20 cellular contexts compared by ENCODE assay signal in genomic region chr2:37356299-37356698, GRCh38. TPM values are rescaled to one million over a fixed set of nuclear protein-coding genes. Genes with fewer than 3 reads are reported as not detected.
A peak's percentile ranks its signal among the peaks of the same experiment; 100 is the strongest.
DNase-seq lines count a peak whose midpoint lies in the region; ATAC-seq, FAIRE-seq and TF ChIP-seq lines count a peak whose summit lies in the region.
"Had no signal": no experiment of that assay in that cellular context is flagged by ENCODE, and none has a peak within 500 bp of the region (broad histone marks: within the 10 kb centered on the region; RNA-seq: fewer than 3 reads in every experiment).

No MANE protein-coding gene starts in this region.

- H3K9me3 Mint-ChIP-seq in GM23338 = no peaks in the 10 kb centered on the region
- H3K9me3 Mint-ChIP-seq: CD4-positive, alpha-beta memory T cell; H9; IgD-negative memory B cell had no signal

- H3K18ac ChIP-seq in mesenchymal stem cell (ENCODE audit: low read depth in 1 of 2, low read length in 2 of 2) = no peak overlapping the region

- CTCF ChIA-PET in K562 (lab: Yijun Ruan, JAX; ENCODE audit: low intra/inter-chr PET ratio) = no interaction called here

- no peaks in the 10 kb centered on the region for H3K79me1 ChIP-seq in mesenchymal stem cell (replicated peaks; ENCODE audit: low read length, poor library complexity, severe bottlenecking)

- H3K79me2 ChIP-seq in GM23338 (replicated peaks; ENCODE audit: insufficient read depth) (no peaks in the 10 kb centered on the region), OCI-LY3 (ENCODE audit: low read length) (no peaks in the 10 kb centered on the region), K562 (ENCODE audit: control insufficient read depth, insufficient read depth, low read length) (no peaks in the 10 kb centered on the region)

- H2AK5ac ChIP-seq in mesenchymal stem cell (ENCODE audit: low read length, severe bottlenecking) = no peak overlapping the region

- no TSS peak for BruUV-seq in K562 (replicated peaks; lab: Mats Ljungman, UMichigan)

- TF ChIP-seq RAD21 in K562 (CRISPR knock-in tag; conservative IDR thresholded peaks at IDR 0.05 in 1 of 2, IDR thresholded peaks at IDR 0.05 in 1 of 2) = no peak

- TF ChIP-seq EP300 in K562 (IDR thresholded peaks at IDR 0.05; ENCODE audit: low read length) (no peak), suprapubic skin (IDR thresholded peaks at IDR 0.05) (no peak)

- H3K4me3 ChIP-seq in GM23338 (no peak overlapping the region), OCI-LY3 (ENCODE audit: low read length) (peak overlapping the region; percentile 60), K562 (no peak overlapping the region), suprapubic skin (no peak overlapping the region), mesenchymal stem cell (ENCODE audit: insufficient read depth in 1 of 2, low read depth in 1 of 2, low read length in 2 of 2) (no peak overlapping the region)
- H3K4me3 ChIP-seq: A549 had no signal

- H3K4ac ChIP-seq in mesenchymal stem cell (ENCODE audit: low read depth in 1 of 2, low read length in 2 of 2) = no peak overlapping the region

- 0 out of 2 replicates have a peak overlapping the region, but pooled peaks have one; percentile 1 for H3K9ac ChIP-seq in OCI-LY3 (ENCODE audit: low read length)
- no peak overlapping the region for H3K9ac ChIP-seq in K562 (ENCODE audit: insufficient read depth in 1 of 2, low read depth in 2 of 2, low read length in 2 of 2)
- H3K9ac ChIP-seq in mesenchymal stem cell (ENCODE audit: low read length) = no peak overlapping the region

- POLR2A ChIA-PET in K562 (lab: Yijun Ruan, JAX) = no interaction called here

- H3K27me3 ChIP-seq in GM23338 (ENCODE audit: insufficient read depth) = no peaks in the 10 kb centered on the region
- peaks cover 75% of the 10 kb centered on the region for H3K27me3 ChIP-seq in OCI-LY3 (ENCODE audit: low read depth, low read length)
- H3K27me3 ChIP-seq in K562 (ENCODE audit: control insufficient read depth in 2 of 2, insufficient read depth in 2 of 2, low read length in 2 of 2) = peaks cover 21 to 28% of the 10 kb centered on the region in 2 experiments; a peak in 4 of 5 replicates
- no peaks in the 10 kb centered on the region for H3K27me3 ChIP-seq in suprapubic skin
- no peaks in the 10 kb centered on the region for H3K27me3 ChIP-seq in mesenchymal stem cell (ENCODE audit: control insufficient read depth in 1 of 2, insufficient read depth in 1 of 2, low read length in 2 of 2)

- intact Hi-C loops in K562 (cut with micrococcal nuclease) = no loop called here

- H2BK15ac ChIP-seq in mesenchymal stem cell (ENCODE audit: low read depth, poor library complexity, severe bottlenecking) = no peak overlapping the region

- H2BK12ac ChIP-seq in mesenchymal stem cell (ENCODE audit: low read length in 2 of 2) = no peak overlapping the region

- FAIRE-seq in K562 (lab: Jason Lieb, UNC) = no peak
- FAIRE-seq: GM12892, H1, HepG2 had no signal

- no peak overlapping the region for H3K4me3 Mint-ChIP-seq in GM23338
- H3K4me3 Mint-ChIP-seq: H9, IgD-negative memory B cell had no signal

- no peak overlapping the region for H3K27ac Mint-ChIP-seq in GM23338
- H3K27ac Mint-ChIP-seq: CD4-positive, alpha-beta memory T cell; IgD-negative memory B cell had no signal

- no peak overlapping the region for H2BK120ac ChIP-seq in mesenchymal stem cell (ENCODE audit: low read depth, low read length)

- H3K4me1 Mint-ChIP-seq in GM23338 = peaks cover 9% of the 10 kb centered on the region

- TF ChIP-seq POLR2A in K562 (conservative IDR thresholded peaks at IDR 0.05) (no peak), suprapubic skin (IDR thresholded peaks at IDR 0.05) (no peak)

- no peaks in the 10 kb centered on the region for H3K9me1 ChIP-seq in K562 (ENCODE audit: control insufficient read depth, insufficient read depth, low read length)

- H2AFZ ChIP-seq in GM23338 = 0 out of 2 replicates have a peak overlapping the region, but pooled peaks have one; percentile 1
- peak overlapping the region; percentile 66 for H2AFZ ChIP-seq in OCI-LY3 (ENCODE audit: low read depth, low read length)
- no peak overlapping the region for H2AFZ ChIP-seq in K562 (ENCODE audit: low read depth, low read length)
- no peak overlapping the region for H2AFZ ChIP-seq in mesenchymal stem cell (ENCODE audit: low read depth, low read length)

- no peaks in the 10 kb centered on the region; the same call in 1 of the 2 replicates for H3K9me3 ChIP-seq in OCI-LY3 (ENCODE audit: insufficient read depth, low read length)
- H3K9me3 ChIP-seq in K562 (replicated peaks; ENCODE audit: control insufficient read depth, insufficient read depth, low read depth, low read length) = no peaks in the 10 kb centered on the region
- no peaks in the 10 kb centered on the region for H3K9me3 ChIP-seq in suprapubic skin
- H3K9me3 ChIP-seq in mesenchymal stem cell (ENCODE audit: control insufficient read depth, low read length) = no peaks in the 10 kb centered on the region
- H3K9me3 ChIP-seq: A549 had no signal

- H4K8ac ChIP-seq in mesenchymal stem cell (ENCODE audit: low read length) = no peak overlapping the region

- H3K9me2 ChIP-seq in GM23338 (ENCODE audit: insufficient read depth) = no peaks in the 10 kb centered on the region

- H3K27me3 Mint-ChIP-seq in GM23338 (ENCODE audit: insufficient read depth, low read depth, poor library complexity) = peaks cover 6% of the 10 kb centered on the region

- no peaks in the 10 kb centered on the region for H3K36me3 Mint-ChIP-seq in GM23338 (ENCODE audit: low read depth)
- H3K36me3 Mint-ChIP-seq: CD4-positive, alpha-beta memory T cell had no signal

- H3F3A ChIP-seq in GM23338 (replicated peaks; ENCODE audit: low read depth) = no peaks in the 10 kb centered on the region

- H4K91ac ChIP-seq in mesenchymal stem cell (ENCODE audit: low read length) = no peak overlapping the region

- DNase-seq in GM23338 (ENCODE audit: low spot score) = peak; percentile 17
- DNase-seq in K562 (ENCODE audit: extremely low read depth in 1 of 4, low spot score in 3 of 4) = no peak
- DNase-seq in suprapubic skin (ENCODE audit: low spot score in 2 of 2) = no peak
- no peak for DNase-seq in mesenchymal stem cell
- DNase-seq: AML-193; CD4-positive, alpha-beta memory T cell; DMS153; DMS79; GDM1; H9 had no signal

- TF ChIP-seq CTCF in GM23338 (conservative IDR thresholded peaks at IDR 0.05; ENCODE audit: low read depth in 2 of 2) (no peak), OCI-LY3 (IDR thresholded peaks at IDR 0.05; ENCODE audit: low read depth, low read length) (no peak), K562 (IDR thresholded peaks at IDR 0.05 in 2 of 3, conservative IDR thresholded peaks at IDR 0.05 in 1 of 3; ENCODE audit: insufficient read depth in 2 of 3, low read depth in 1 of 3, low read length in 3 of 3) (no peak), suprapubic skin (IDR thresholded peaks at IDR 0.05) (no peak)

- H3K4me1 ChIP-seq in GM23338 (ENCODE audit: insufficient read depth) (peaks cover 5% of the 10 kb centered on the region; the same call in 1 of the 2 replicates), OCI-LY3 (ENCODE audit: low read length) (peaks cover 20% of the 10 kb centered on the region), K562 (replicated peaks in 1 of 2; ENCODE audit: control insufficient read depth in 2 of 2, insufficient read depth in 2 of 2, low read length in 2 of 2) (no peaks in the 10 kb centered on the region), suprapubic skin (peaks cover 2% of the 10 kb centered on the region), mesenchymal stem cell (ENCODE audit: control insufficient read depth, insufficient read depth, low read depth, low read length) (peaks cover 1% of the 10 kb centered on the region)

- H3K27ac ChIP-seq in GM23338 (ENCODE audit: low read depth) = no peak overlapping the region
- H3K27ac ChIP-seq in OCI-LY3 (ENCODE audit: low read length) = no peak overlapping the region
- H3K27ac ChIP-seq in K562 (ENCODE audit: extremely low read depth, low read depth, low read length) = no peak overlapping the region
- H3K27ac ChIP-seq in suprapubic skin = peak overlapping the region; percentile 37
- no peak overlapping the region for H3K27ac ChIP-seq in mesenchymal stem cell (ENCODE audit: low read length, poor library complexity, severe bottlenecking)
- H3K27ac ChIP-seq: 22Rv1, A549, C4-2B had no signal

- ATAC-seq in GM23338 (peak; percentile 86), K562 (no peak), GM18861 (IDR thresholded peaks at IDR 0.05; ENCODE audit: unreplicated experiment) (no peak), HG02678 (IDR thresholded peaks at IDR 0.05; ENCODE audit: unreplicated experiment) (no peak)
- ATAC-seq: A549, HepG2 had no signal

- H3K23ac ChIP-seq in mesenchymal stem cell (ENCODE audit: low read length in 2 of 2) = no peak overlapping the region

- H3K14ac ChIP-seq in mesenchymal stem cell (ENCODE audit: low read length in 2 of 2) = no peak overlapping the region

- H2BK5ac ChIP-seq in mesenchymal stem cell (ENCODE audit: low read depth, low read length, poor library complexity, severe bottlenecking) = no peak overlapping the region

- no peaks in the 10 kb centered on the region for H4K20me1 ChIP-seq in GM23338 (replicated peaks; ENCODE audit: insufficient read depth)
- peaks cover under 1% of the 10 kb centered on the region; the same call in 1 of the 2 replicates for H4K20me1 ChIP-seq in OCI-LY3 (ENCODE audit: insufficient read depth, low read length)
- no peaks in the 10 kb centered on the region for H4K20me1 ChIP-seq in K562 (replicated peaks; ENCODE audit: control insufficient read depth, insufficient read depth, low read length)

- H3K36me3 ChIP-seq in GM23338 (ENCODE audit: insufficient read depth) (no peaks in the 10 kb centered on the region), OCI-LY3 (replicated peaks; ENCODE audit: low read depth, low read length) (no peaks in the 10 kb centered on the region), K562 (ENCODE audit: control insufficient read depth, insufficient read depth, low read length) (no peaks in the 10 kb centered on the region), suprapubic skin (no peaks in the 10 kb centered on the region), mesenchymal stem cell (ENCODE audit: control insufficient read depth in 1 of 2, insufficient read depth in 2 of 2, low read depth in 1 of 2, low read length in 2 of 2) (no peaks in the 10 kb centered on the region)

- H3K4me2 ChIP-seq in GM23338 (no peak overlapping the region), OCI-LY3 (ENCODE audit: low read length) (peak overlapping the region; percentile 67), K562 (ENCODE audit: insufficient read depth, low read length) (no peak overlapping the region), mesenchymal stem cell (ENCODE audit: low read length, poor library complexity, severe bottlenecking) (no peak overlapping the region)
- H3K4me2 ChIP-seq: A549 had no signal

- in situ Hi-C loops in K562 (cut with MboI) = no loop called here

- WGBS in K562 (ENCODE audit: insufficient coverage, low coverage, missing lambda C conversion rate) = 1% methylated on average over 6 of the region's 6 CpGs
- 76% methylated on average over 6 of the region's 6 CpGs for WGBS in suprapubic skin
- 81% methylated on average over 6 of the region's 6 CpGs for WGBS in mesenchymal stem cell

RNA-seq across cellular contexts. Expression of gene QPCT, which starts 11.9 kb away (rescaled TPM):
- total RNA-seq in GM23338 (2014; rRNA removed; shearing (Covaris generic)) = 13.2 and 16.5 TPM in 2 replicates
- 12.1 and 13.2 TPM in 2 replicates for polyA plus RNA-seq in GM23338 (2016; fragmentation: Nextera tagmentation; extraction: Ambion mirVana)
- not detected in 2 replicates for total RNA-seq in K562 (2011; cell fraction: chromatin; rRNA removed; ENCODE audit: low replicate concordance)
- total RNA-seq in K562 (2011; cell fraction: nucleolus; rRNA removed) = not detected in 2 replicates
- not detected in 2 replicates for total RNA-seq in K562 (2011; cell fraction: nucleoplasm; rRNA removed)
- total RNA-seq in K562 (2014; rRNA removed) = not detected in 2 replicates
- not detected in 2 replicates for total RNA-seq in K562 (2014; rRNA removed; fragmentation: Illumina TruSeq; extraction: Trizol)
- not detected in 2 replicates for total RNA-seq in K562 (2015; rRNA removed; fragmentation: Illumina TruSeq; extraction: Trizol)
- total RNA-seq in K562 (2021) = not detected in 2 replicates
- polyA plus RNA-seq in K562 (2011; rRNA removed) = 0.07 TPM in 1 of 2 replicates, not detected in the other
- not detected in 2 replicates for polyA plus RNA-seq in K562 (2011; cell fraction: cytosol; rRNA removed)
- polyA plus RNA-seq in K562 (2011; cell fraction: nucleus; rRNA removed) = not detected in 2 replicates
- polyA plus RNA-seq in K562 (2012) = not detected in 2 replicates
- polyA plus RNA-seq in K562 (2014; fragmentation: Illumina TruSeq; extraction: Trizol) = not detected in 2 replicates
- polyA plus RNA-seq in K562 (2014; fragmentation: Nextera tagmentation; extraction: Ambion mirVana) = not detected
- not detected in 2 replicates for polyA plus RNA-seq in K562 (2014; rRNA removed)
- not detected in 2 replicates for polyA minus RNA-seq in K562 (2011; rRNA and poly(A)+ RNA removed)
- not detected in 2 replicates for polyA minus RNA-seq in K562 (2011; cell fraction: cytosol; rRNA and poly(A)+ RNA removed)
- polyA minus RNA-seq in K562 (2011; cell fraction: nucleus; rRNA and poly(A)+ RNA removed) = not detected in 2 replicates
- 10 to 100 TPM; 20.7 to 75.5 (median 47.6) TPM for total RNA-seq in suprapubic skin
- polyA plus RNA-seq in mesenchymal stem cell (2013, experiment 1 of 2) = 9.6 TPM
- 10.1 TPM for polyA plus RNA-seq in mesenchymal stem cell (2013, experiment 2 of 2)
- total RNA-seq: H9 had no signal

RNA-seq across cellular contexts. Expression of gene PRKD3, which starts 31.7 kb away (rescaled TPM):
- 50.9 and 77.0 TPM in 2 replicates for total RNA-seq in GM23338 (2014; rRNA removed; shearing (Covaris generic))
- 58.9 and 59.7 TPM in 2 replicates for polyA plus RNA-seq in GM23338 (2016; fragmentation: Nextera tagmentation; extraction: Ambion mirVana)
- total RNA-seq in K562 (2011; cell fraction: chromatin; rRNA removed; ENCODE audit: low replicate concordance) = 20.4 and 71.3 TPM in 2 replicates
- total RNA-seq in K562 (2011; cell fraction: nucleolus; rRNA removed) = 13.6 and 13.8 TPM in 2 replicates
- 23.4 and 43.7 TPM in 2 replicates for total RNA-seq in K562 (2011; cell fraction: nucleoplasm; rRNA removed)
- total RNA-seq in K562 (2014; rRNA removed) = 14.1 and 14.2 TPM in 2 replicates
- 24.3 and 24.5 TPM in 2 replicates for total RNA-seq in K562 (2014; rRNA removed; fragmentation: Illumina TruSeq; extraction: Trizol)
- total RNA-seq in K562 (2015; rRNA removed; fragmentation: Illumina TruSeq; extraction: Trizol) = 19.9 and 22.7 TPM in 2 replicates
- 17.7 and 20.7 TPM in 2 replicates for total RNA-seq in K562 (2021)
- 19.7 and 26.7 TPM in 2 replicates for polyA plus RNA-seq in K562 (2011; rRNA removed)
- 7.1 and 12.9 TPM in 2 replicates for polyA plus RNA-seq in K562 (2011; cell fraction: cytosol; rRNA removed)
- 15.5 and 17.0 TPM in 2 replicates for polyA plus RNA-seq in K562 (2011; cell fraction: nucleus; rRNA removed)
- polyA plus RNA-seq in K562 (2012) = 11.4 and 11.5 TPM in 2 replicates
- polyA plus RNA-seq in K562 (2014; fragmentation: Illumina TruSeq; extraction: Trizol) = 16.7 and 17.0 TPM in 2 replicates
- 1 to 10 TPM; 4.7 to 9.2 TPM for polyA plus RNA-seq in K562 (2014; fragmentation: Nextera tagmentation; extraction: Ambion mirVana)
- 12.1 and 12.3 TPM in 2 replicates for polyA plus RNA-seq in K562 (2014; rRNA removed)
- 49.3 and 56.9 TPM in 2 replicates for polyA minus RNA-seq in K562 (2011; rRNA and poly(A)+ RNA removed)
- 20.1 and 20.9 TPM in 2 replicates for polyA minus RNA-seq in K562 (2011; cell fraction: cytosol; rRNA and poly(A)+ RNA removed)
- polyA minus RNA-seq in K562 (2011; cell fraction: nucleus; rRNA and poly(A)+ RNA removed) = 22.1 and 28.9 TPM in 2 replicates
- total RNA-seq in suprapubic skin = 10 to 100 TPM; 20.8 to 50.0 (median 34.3) TPM
- polyA plus RNA-seq in mesenchymal stem cell (2013, experiment 1 of 2) = 15.0 TPM
- 15.8 TPM for polyA plus RNA-seq in mesenchymal stem cell (2013, experiment 2 of 2)

Comparison
In these comparisons a context has a peak if more than half of its experiments do, and no peak if none do; other contexts are left out.
1. H2AFZ ChIP-seq: peak in GM23338 (single experiment) and OCI-LY3 (single experiment); none in K562 (single experiment) and mesenchymal stem cell (single experiment).
2. RNA of gene QPCT, which starts 11.9 kb away (total RNA-seq): 20.7 to 75.5 TPM in suprapubic skin and 13.2 to 16.5 TPM in GM23338; not detected in K562; every median in the first group is over 10 times any median in the second.